In genomic region chr17:73066148-73066884, GRCh38 we compare ENCODE assay signal across 1 cellular context.
TF ChIP-seq lines count a peak whose summit lies in the region.

No MANE protein-coding gene starts in this region.

TF ChIP-seq in SK-N-SH, 30 proteins besides CTCF, POLR2A, EP300 and RAD21 (continued from another document):
- TF ChIP-seq REST (IDR thresholded peaks at IDR 0.05; ENCODE audit: low read depth, low read length) (no peak), JUND (IDR thresholded peaks at IDR 0.05) (no peak), MEF2A (IDR thresholded peaks at IDR 0.05; ENCODE audit: borderline replicate concordance, low read depth) (no peak), GATA2 (CRISPR knock-in tag; IDR thresholded peaks at IDR 0.05) (no peak), NFIC (IDR thresholded peaks at IDR 0.05; ENCODE audit: borderline replicate concordance) (no peak), MAX (IDR thresholded peaks at IDR 0.05; ENCODE audit: low read depth) (no peak), FOXJ3 (CRISPR knock-in tag; IDR thresholded peaks at IDR 0.05) (no peak), RXRA (IDR thresholded peaks at IDR 0.05; ENCODE audit: borderline replicate concordance, low read depth) (no peak), RCOR1 (IDR thresholded peaks at IDR 0.05; ENCODE audit: low read length) (no peak), TAF1 (IDR thresholded peaks at IDR 0.05; ENCODE audit: borderline replicate concordance, low read depth, low read length) (no peak), IRF3 (IDR thresholded peaks at IDR 0.05; ENCODE audit: low read depth, low read length) (no peak)
